ENCODE assay signal across 9 cellular contexts in genomic region chrX:47831788-47832187, GRCh38. TPM values are rescaled to one million over a fixed set of nuclear protein-coding genes. Genes with fewer than 3 reads are reported as not detected.
A peak's percentile ranks its signal among the peaks of the same experiment; 100 is the strongest.
DNase-seq lines count a peak whose midpoint lies in the region; FAIRE-seq and TF ChIP-seq lines count a peak whose summit lies in the region.
"Had no signal": no experiment of that assay in that cellular context is flagged by ENCODE, and none has a peak within 500 bp of the region (broad histone marks: within the 10 kb centered on the region; RNA-seq: fewer than 3 reads in every experiment).

No MANE protein-coding gene starts in this region.

- H4K20me1 ChIP-seq in astrocyte (ENCODE audit: insufficient read depth, low read length) = no peaks in the 10 kb centered on the region

- H3K9me3 ChIP-seq in astrocyte (ENCODE audit: insufficient read depth, low read depth, low read length) = no peaks in the 10 kb centered on the region

- no peaks in the 10 kb centered on the region for H3K4me1 ChIP-seq in astrocyte (ENCODE audit: insufficient read depth, low read length)

- no peak overlapping the region for H3K27ac Mint-ChIP-seq in astrocyte (ENCODE audit: unreplicated experiment)

- H3K27me3 Mint-ChIP-seq in astrocyte (ENCODE audit: low read depth, unreplicated experiment) = no peaks in the 10 kb centered on the region

- no peaks in the 10 kb centered on the region for H3K9me3 Mint-ChIP-seq in astrocyte (ENCODE audit: unreplicated experiment)

- TF ChIP-seq CTCF in astrocyte (IDR thresholded peaks at IDR 0.05; ENCODE audit: insufficient read depth, low read depth, low read length) (peak; percentile 37), kidney epithelial cell (IDR thresholded peaks at IDR 0.05; ENCODE audit: insufficient read depth, low read length, poor library complexity, severe bottlenecking) (peak; percentile 70)

- H3K36me3 Mint-ChIP-seq in astrocyte (ENCODE audit: low read depth, unreplicated experiment) = no peaks in the 10 kb centered on the region

- no peak overlapping the region for H3K4me3 Mint-ChIP-seq in astrocyte (ENCODE audit: unreplicated experiment)

- no peak overlapping the region for H3K4me3 ChIP-seq in astrocyte (ENCODE audit: insufficient read depth, low read depth, low read length)
- no peak overlapping the region for H3K4me3 ChIP-seq in kidney epithelial cell (ENCODE audit: low read depth, low read length)

- no peaks in the 10 kb centered on the region for H3K79me2 ChIP-seq in astrocyte (ENCODE audit: insufficient read depth, low read length)

- H3K27ac ChIP-seq in astrocyte (ENCODE audit: low read depth, low read length) = no peak overlapping the region

- no peak overlapping the region for H3K9ac ChIP-seq in astrocyte (ENCODE audit: low read length)

- FAIRE-seq in astrocyte (lab: Jason Lieb, UNC) = no peak
- FAIRE-seq: A204.1 had no signal

- H3K36me3 ChIP-seq in astrocyte (ENCODE audit: insufficient read depth, low read length) (no peaks in the 10 kb centered on the region), kidney epithelial cell (ENCODE audit: control insufficient read depth, insufficient read depth, low read length) (no peaks in the 10 kb centered on the region)

- H3K27me3 ChIP-seq in astrocyte (ENCODE audit: insufficient read depth, low read length) = no peaks in the 10 kb centered on the region
- no peaks in the 10 kb centered on the region for H3K27me3 ChIP-seq in kidney epithelial cell (ENCODE audit: control insufficient read depth, insufficient read depth, low read length)

- no peaks in the 10 kb centered on the region for H3K4me1 Mint-ChIP-seq in astrocyte (ENCODE audit: low read depth, unreplicated experiment)

- no peak overlapping the region for H3K4me2 ChIP-seq in astrocyte (ENCODE audit: low read length)

- DNase-seq in DMS153 (lab: John Stamatoyannopoulos, UW) = peak; percentile 2
- no peak for DNase-seq in DMS153 treated with DMSO at 0.1 percent for 48 hours (lab: John Stamatoyannopoulos, UW; ENCODE audit: unreplicated experiment)
- DNase-seq in NAMALWA (ENCODE audit: low spot score) = peak; percentile 70
- DNase-seq in T follicular helper cell (ENCODE audit: low read depth) = peak; percentile 37
- no peak for DNase-seq in astrocyte (ENCODE audit: low read depth)
- DNase-seq in kidney epithelial cell (ENCODE audit: low read depth) = no peak
- DNase-seq in stimulated activated CD8-positive, alpha-beta memory T cell treated with anti-CD3 and anti-CD28 coated beads, Interleukin-4, amount 100 ng/mL, for 1 hour (ENCODE audit: low read depth in 2 of 2, low spot score in 1 of 2) = peak; percentile 15 to 31
- no peak for DNase-seq in mucosa of gallbladder (ENCODE audit: low spot score)

- H2AFZ ChIP-seq in astrocyte (ENCODE audit: low read depth, low read length) = no peak overlapping the region

RNA-seq across cellular contexts. Expression of gene ZNF81, which starts 4.9 kb away (rescaled TPM):
- 6.2 and 8.6 TPM in 2 replicates for total RNA-seq in astrocyte
- 2.6 and 2.8 TPM in 2 replicates for total RNA-seq in kidney epithelial cell
- 10.4 TPM for total RNA-seq in mucosa of gallbladder

Comparison
In these comparisons a context has a peak if more than half of its experiments do, and no peak if none do; other contexts are left out.
1. DNase-seq: peak in DMS153 (single experiment), NAMALWA (single experiment), T follicular helper cell (single experiment) and stimulated activated CD8-positive, alpha-beta memory T cell treated with anti-CD3 and anti-CD28 coated beads, Interleukin-4, amount 100 ng/mL, for 1 hour (2 of 2); none in DMS153 treated with DMSO at 0.1 percent for 48 hours (single experiment), astrocyte (single experiment), kidney epithelial cell (single experiment) and mucosa of gallbladder (single experiment).